Comparison of ENCODE assay signal across 12 cellular contexts in the genomic region with DNA sequence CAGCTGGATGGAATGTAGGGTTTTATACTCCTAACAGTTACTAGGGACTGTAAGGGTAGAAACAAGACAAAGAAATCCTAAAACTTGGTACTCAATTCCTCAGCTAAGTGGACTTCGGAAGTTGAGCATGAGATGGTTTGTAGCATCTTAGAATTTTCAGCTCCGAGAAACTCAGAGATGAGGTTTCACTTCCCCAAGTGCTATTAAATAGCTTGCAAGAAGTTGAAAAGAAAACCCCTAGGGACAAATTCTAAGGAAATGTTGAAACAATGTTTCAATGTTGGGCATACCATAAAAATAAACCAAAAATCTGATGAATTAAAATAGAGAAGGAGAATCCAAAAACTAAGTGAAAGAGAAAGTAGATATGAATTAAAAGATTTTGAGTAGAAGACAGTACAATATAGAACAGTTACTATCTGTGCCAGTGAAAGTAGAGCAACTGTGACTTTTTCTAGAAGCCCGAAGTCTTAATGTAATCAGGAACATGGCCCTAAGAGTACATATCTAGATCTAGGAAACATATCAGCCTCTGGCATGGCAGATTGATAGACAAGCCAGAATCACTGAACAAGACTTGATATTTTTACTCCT.
DNase-seq lines count a peak whose midpoint lies in the region; ATAC-seq and TF ChIP-seq lines count a peak whose summit lies in the region.
"Had no signal": no experiment of that assay in that cellular context is flagged by ENCODE, and none has a peak within 500 bp of the region (broad histone marks: within the 10 kb centered on the region; RNA-seq: fewer than 3 reads in every experiment).

No MANE protein-coding gene starts in this region.

- H4K20me1 ChIP-seq in osteoblast (ENCODE audit: insufficient read depth, low read length) = no peaks in the 10 kb centered on the region

- no peaks in the 10 kb centered on the region for H3K36me3 ChIP-seq in osteoblast (ENCODE audit: insufficient read depth, low read length)

- H2AFZ ChIP-seq in osteoblast (ENCODE audit: low read length) = peak overlapping the region; percentile 48

- no peaks in the 10 kb centered on the region for H3K9me3 ChIP-seq in osteoblast (ENCODE audit: low read depth, low read length)

- no peaks in the 10 kb centered on the region for H3K36me3 Mint-ChIP-seq in Calu3 (ENCODE audit: insufficient read depth, unreplicated experiment)
- H3K36me3 Mint-ChIP-seq: activated naive CD4-positive, alpha-beta T cell treated with anti-CD3 and anti-CD28 coated beads, Interleukin-2, amount 50 U/mL, for 72 hours had no signal

- H3K27me3 ChIP-seq in osteoblast (ENCODE audit: insufficient read depth, low read length) = no peaks in the 10 kb centered on the region
- H3K27me3 ChIP-seq: dorsolateral prefrontal cortex had no signal

- ATAC-seq in GM19043 (IDR thresholded peaks at IDR 0.05; ENCODE audit: low read depth, unreplicated experiment) (peak; percentile 87), HG02759 (IDR thresholded peaks at IDR 0.05; ENCODE audit: unreplicated experiment) (peak; percentile 89), HG03575 (IDR thresholded peaks at IDR 0.05; ENCODE audit: extremely low read depth, insufficient number of reproducible peaks, low FRiP score, unreplicated experiment) (peak; percentile 74)
- ATAC-seq: activated naive CD4-positive, alpha-beta T cell treated with anti-CD3 and anti-CD28 coated beads, Interleukin-2, amount 50 U/mL, for 72 hours had no signal

- no peaks in the 10 kb centered on the region for H3K79me2 ChIP-seq in osteoblast (ENCODE audit: insufficient read depth, low read length)

- peak overlapping the region; percentile 26 for H3K4me3 ChIP-seq in osteoblast (ENCODE audit: insufficient read depth, low read length)
- H3K4me3 ChIP-seq: dorsolateral prefrontal cortex had no signal

- H3K4me2 ChIP-seq in osteoblast (ENCODE audit: insufficient read depth, low read length) = peak overlapping the region; percentile 65

- intact Hi-C loops in Calu3 (cut with micrococcal nuclease; ENCODE audit: unreplicated experiment) = no loop called here

- no peak for TF ChIP-seq CTCF in osteoblast (IDR thresholded peaks at IDR 0.05; ENCODE audit: extremely low read depth, low read depth, low read length)
- TF ChIP-seq CTCF in Calu3 (IDR thresholded peaks at IDR 0.05; ENCODE audit: unreplicated experiment) = no peak

- no peak overlapping the region for H3K4me3 Mint-ChIP-seq in Calu3 (ENCODE audit: low read depth, unreplicated experiment)

- H3K4me1 ChIP-seq in osteoblast (ENCODE audit: insufficient read depth, low read length) = peaks cover 38% of the 10 kb centered on the region

- H3K27ac ChIP-seq in osteoblast (ENCODE audit: low read depth, low read length) = peak overlapping the region; percentile 38
- H3K27ac ChIP-seq: dorsolateral prefrontal cortex had no signal

- no peak overlapping the region for H3K27ac Mint-ChIP-seq in Calu3 (ENCODE audit: unreplicated experiment)
- H3K27ac Mint-ChIP-seq: activated naive CD4-positive, alpha-beta T cell treated with anti-CD3 and anti-CD28 coated beads, Interleukin-2, amount 50 U/mL, for 72 hours had no signal

- no peaks in the 10 kb centered on the region for H3K27me3 Mint-ChIP-seq in Calu3 (ENCODE audit: unreplicated experiment)

- no peaks in the 10 kb centered on the region for H3K9me3 Mint-ChIP-seq in Calu3 (ENCODE audit: low read depth, unreplicated experiment)
- H3K9me3 Mint-ChIP-seq: activated naive CD4-positive, alpha-beta T cell treated with anti-CD3 and anti-CD28 coated beads, Interleukin-2, amount 50 U/mL, for 72 hours had no signal

- no TSS peak for BruUV-seq in Calu3 (replicated peaks; lab: Mats Ljungman, UMichigan)

- CTCF ChIA-PET in Calu3 (lab: Charles Lee) = no interaction called here

- no peaks in the 10 kb centered on the region for H3K4me1 Mint-ChIP-seq in Calu3 (ENCODE audit: low read depth, unreplicated experiment)

- DNase-seq in osteoblast (ENCODE audit: insufficient read length, low spot score, missing footprints) = peak; percentile 55
- DNase-seq in retina = no peak
- DNase-seq in Calu3 = no peak
- DNase-seq in inferior parietal cortex (ENCODE audit: extremely low spot score) = no peak
- no peak for DNase-seq in GDM1 (lab: John Stamatoyannopoulos, UW)
- DNase-seq: activated CD4-positive, alpha-beta T cell treated with anti-CD3 and anti-CD28 coated beads for 48 hours; dorsolateral prefrontal cortex; NCI-H2081 treated with DMSO at 0.1 percent for 48 hours had no signal
